ENCODE assay signal across 26 cellular contexts in the genomic region with DNA sequence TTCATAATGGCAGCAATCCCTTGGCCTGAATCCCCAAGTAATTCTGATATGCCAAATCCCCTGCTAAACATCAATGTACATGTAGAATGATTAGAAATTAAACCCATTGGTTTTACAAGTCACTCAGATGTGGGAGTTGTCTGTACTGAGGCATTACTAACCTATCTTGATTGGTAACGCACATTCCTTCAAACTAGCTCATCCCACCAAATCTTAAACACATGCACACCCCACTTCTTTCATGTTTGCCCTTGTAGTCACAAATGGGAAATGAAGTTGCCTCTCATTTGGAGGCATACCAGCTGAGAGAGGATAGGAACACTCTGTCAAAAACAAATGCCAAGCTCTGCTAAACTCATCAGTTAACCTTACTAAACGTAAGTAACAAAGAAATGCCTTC. TPM values are rescaled to one million over a fixed set of nuclear protein-coding genes. Genes with fewer than 3 reads are reported as not detected.
DNase-seq lines count a peak whose midpoint lies in the region; ATAC-seq and TF ChIP-seq lines count a peak whose summit lies in the region.
"Had no signal": no experiment of that assay in that cellular context is flagged by ENCODE, and none has a peak within 500 bp of the region (broad histone marks: within the 10 kb centered on the region; RNA-seq: fewer than 3 reads in every experiment).

No MANE protein-coding gene starts in this region.

- no peak overlapping the region for H3K4me2 ChIP-seq in GM23338
- H3K4me2 ChIP-seq: BLaER1 had no signal

- H3K4me3 ChIP-seq in CD4-positive, alpha-beta memory T cell (ENCODE audit: low read length in 2 of 2) = no peak overlapping the region
- H3K4me3 ChIP-seq in GM23338 (no peak overlapping the region), astrocyte of the spinal cord (ENCODE audit: low read depth, low read length) (no peak overlapping the region)
- H3K4me3 ChIP-seq: BLaER1, gastrocnemius medialis, lower lobe of right lung, SK-N-MC, tibial nerve had no signal

- DNase-seq in CD4-positive, alpha-beta memory T cell = no peak
- DNase-seq in GM23338 (ENCODE audit: low spot score) (no peak), astrocyte of the spinal cord (ENCODE audit: low read depth, low spot score) (peak; percentile 3), non-pigmented ciliary epithelial cell (ENCODE audit: low read depth) (peak; percentile 26), NCI-H446 treated with DMSO at 0.1 percent for 48 hours (lab: John Stamatoyannopoulos, UW) (no peak), SK-N-DZ (ENCODE audit: low spot score) (no peak)
- DNase-seq: activated CD4-positive, alpha-beta T cell treated with anti-CD3 and anti-CD28 coated beads, Interleukin-2, amount 50 U/mL, for 4 hours; activated CD8-positive, alpha-beta memory T cell treated with anti-CD3 and anti-CD28 coated beads, Interleukin-2, amount 50 U/mL, for 4 hours; activated gamma-delta T cell treated with Interleukin-2 at 50 U/mL for 16 hours; amniotic stem cell; central memory CD4-positive, alpha-beta T cell; DND-41; gastrocnemius medialis; lower lobe of right lung; NCI-H1417; NK-92 treated with Interleukin-12 subunit alpha and Interleukin-12 subunit beta, amount 100 ng/mL, for 24 hours; occipital lobe; small intestine; stimulated activated naive CD4-positive, alpha-beta T cell treated with Interleukin-2 at 50 U/mL for 16 hours had no signal

- no peak overlapping the region for H2AFZ ChIP-seq in GM23338

- peaks cover 34% of the 10 kb centered on the region for H4K20me1 ChIP-seq in GM23338 (replicated peaks; ENCODE audit: insufficient read depth)

- ATAC-seq in GM23338 = no peak
- no peak for ATAC-seq in GM19397 (IDR thresholded peaks at IDR 0.05; ENCODE audit: unreplicated experiment)
- ATAC-seq: gastrocnemius medialis, lower lobe of right lung, Panc1, WTC11 had no signal

- no peak overlapping the region for H3K4me3 Mint-ChIP-seq in CD4-positive, alpha-beta memory T cell
- H3K4me3 Mint-ChIP-seq in GM23338 = no peak overlapping the region
- H3K4me3 Mint-ChIP-seq: IgD-negative memory B cell, WTC11 had no signal

- peak overlapping the region in 4 of 7 donors; percentile 9 to 68 (median 22) for H3K27ac Mint-ChIP-seq in CD4-positive, alpha-beta memory T cell
- H3K27ac Mint-ChIP-seq in GM23338 = no peak overlapping the region

- no peaks in the 10 kb centered on the region for H3K4me1 ChIP-seq in CD4-positive, alpha-beta memory T cell (ENCODE audit: insufficient read depth, low read length)
- no peaks in the 10 kb centered on the region for H3K4me1 ChIP-seq in GM23338 (ENCODE audit: insufficient read depth)
- H3K4me1 ChIP-seq: BLaER1, gastrocnemius medialis, lower lobe of right lung, tibial nerve had no signal

- no peaks in the 10 kb centered on the region for H3K9me3 ChIP-seq in CD4-positive, alpha-beta memory T cell (ENCODE audit: control insufficient read depth in 1 of 2, low read length in 2 of 2)
- H3K9me3 ChIP-seq: BLaER1, gastrocnemius medialis, lower lobe of right lung, tibial nerve had no signal

- peaks cover 42 to 80% of the 10 kb centered on the region in 2 donors for H3K36me3 Mint-ChIP-seq in CD4-positive, alpha-beta memory T cell
- H3K36me3 Mint-ChIP-seq in GM23338 (ENCODE audit: low read depth) = peaks cover 83% of the 10 kb centered on the region

- peaks cover 78% of the 10 kb centered on the region for H3K36me3 ChIP-seq in CD4-positive, alpha-beta memory T cell (ENCODE audit: insufficient read depth, low read length)
- H3K36me3 ChIP-seq in GM23338 (ENCODE audit: insufficient read depth) = peaks cover 78% of the 10 kb centered on the region

- H3K4me1 Mint-ChIP-seq in CD4-positive, alpha-beta memory T cell = peaks cover 4 to 18% (median 13%) of the 10 kb centered on the region in 4 donors
- no peaks in the 10 kb centered on the region for H3K4me1 Mint-ChIP-seq in GM23338
- H3K4me1 Mint-ChIP-seq: WTC11 had no signal

- H3K27ac ChIP-seq in CD4-positive, alpha-beta memory T cell (ENCODE audit: low read depth, low read length) = no peak overlapping the region
- peak overlapping the region; percentile 50; the same call in 1 of the 2 replicates for H3K27ac ChIP-seq in GM23338 (ENCODE audit: low read depth)
- H3K27ac ChIP-seq: BLaER1, gastrocnemius medialis, lower lobe of right lung, SK-N-MC, tibial nerve had no signal

- H3K27me3 ChIP-seq in CD4-positive, alpha-beta memory T cell (ENCODE audit: insufficient read depth, low read length) = no peaks in the 10 kb centered on the region
- no peaks in the 10 kb centered on the region for H3K27me3 ChIP-seq in GM23338 (ENCODE audit: insufficient read depth)
- H3K27me3 ChIP-seq: BLaER1, gastrocnemius medialis, tibial nerve had no signal

- H3K9me3 Mint-ChIP-seq in CD4-positive, alpha-beta memory T cell = no peaks in the 10 kb centered on the region
- no peaks in the 10 kb centered on the region for H3K9me3 Mint-ChIP-seq in GM23338
- H3K9me3 Mint-ChIP-seq: IgD-negative memory B cell, WTC11 had no signal

- H3F3A ChIP-seq in GM23338 (replicated peaks; ENCODE audit: low read depth) = 0 out of 2 replicates have a peak, but pooled peaks cover 5% of the 10 kb centered on the region

- no peaks in the 10 kb centered on the region for H3K27me3 Mint-ChIP-seq in CD4-positive, alpha-beta memory T cell
- H3K27me3 Mint-ChIP-seq in GM23338 (ENCODE audit: insufficient read depth, low read depth, poor library complexity) = no peaks in the 10 kb centered on the region
- H3K27me3 Mint-ChIP-seq: IgD-negative memory B cell had no signal

- H3K79me2 ChIP-seq in GM23338 (replicated peaks; ENCODE audit: insufficient read depth) = peaks cover 7% of the 10 kb centered on the region; the same call in 1 of the 2 replicates

- H3K9me2 ChIP-seq in GM23338 (ENCODE audit: insufficient read depth) = no peaks in the 10 kb centered on the region

- TF ChIP-seq CTCF in GM23338 (conservative IDR thresholded peaks at IDR 0.05; ENCODE audit: low read depth in 2 of 2) (no peak), astrocyte of the spinal cord (IDR thresholded peaks at IDR 0.05; ENCODE audit: low read depth, low read length) (no peak)

- CTCF ChIA-PET in CD4-positive, alpha-beta memory T cell (lab: Charles Lee; ENCODE audit: partially characterized antibody) = interaction anchor here (1.1 kb wide), 1 partner anchor 44 kb away, joined by 3 read pairs; no protein-coding TSS in a partner anchor

- intact Hi-C loops in CD4-positive, alpha-beta memory T cell (cut with micrococcal nuclease) = no loop called here

- in situ Hi-C loops in astrocyte of the spinal cord (cut with HindIII; ENCODE audit: low sequenced_read_pairs) = no loop called here

- POLR2A ChIA-PET in CD4-positive, alpha-beta memory T cell (lab: Charles Lee; ENCODE audit: partially characterized antibody) = no interaction called here

TF ChIP-seq in GM23338, 12 proteins besides CTCF, POLR2A, EP300 and RAD21 (continues in another document):
- TF ChIP-seq, protein P1, sequence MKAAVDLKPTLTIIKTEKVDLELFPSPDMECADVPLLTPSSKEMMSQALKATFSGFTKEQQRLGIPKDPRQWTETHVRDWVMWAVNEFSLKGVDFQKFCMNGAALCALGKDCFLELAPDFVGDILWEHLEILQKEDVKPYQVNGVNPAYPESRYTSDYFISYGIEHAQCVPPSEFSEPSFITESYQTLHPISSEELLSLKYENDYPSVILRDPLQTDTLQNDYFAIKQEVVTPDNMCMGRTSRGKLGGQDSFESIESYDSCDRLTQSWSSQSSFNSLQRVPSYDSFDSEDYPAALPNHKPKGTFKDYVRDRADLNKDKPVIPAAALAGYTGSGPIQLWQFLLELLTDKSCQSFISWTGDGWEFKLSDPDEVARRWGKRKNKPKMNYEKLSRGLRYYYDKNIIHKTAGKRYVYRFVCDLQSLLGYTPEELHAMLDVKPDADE (IDR thresholded peaks at IDR 0.05) = no peak
- no peak for TF ChIP-seq EZH2 (IDR thresholded peaks at IDR 0.05; ENCODE audit: low read depth, unreplicated experiment)
- TF ChIP-seq JUNB (IDR thresholded peaks at IDR 0.05; ENCODE audit: unreplicated experiment) = no peak
- TF ChIP-seq STAT1 (IDR thresholded peaks at IDR 0.05; ENCODE audit: unreplicated experiment) = no peak
- no peak for TF ChIP-seq ZNF331 (CRISPR knock-in tag; IDR thresholded peaks at IDR 0.05; ENCODE audit: low read depth)
- TF ChIP-seq NANOG (IDR thresholded peaks at IDR 0.05; ENCODE audit: borderline replicate concordance) = no peak
- TF ChIP-seq EZH2phosphoT487 (IDR thresholded peaks at IDR 0.05; ENCODE audit: unreplicated experiment) = no peak

RNA-seq across cellular contexts. Expression of a gene that starts 29.1 kb away (rescaled TPM):
- 100 to 1,000 TPM; 448 to 449 TPM for total RNA-seq in CD4-positive, alpha-beta memory T cell
- polyA plus RNA-seq in CD4-positive, alpha-beta memory T cell = 10 to 100 TPM; 32.2 to 38.0 TPM
- 129 and 131 TPM in 2 replicates for total RNA-seq in GM23338 (2014; rRNA removed; shearing (Covaris generic))
- polyA plus RNA-seq in GM23338 (2016; fragmentation: Nextera tagmentation; extraction: Ambion mirVana) = 31.4 and 42.3 TPM in 2 replicates
- 56.0 and 69.5 TPM in 2 replicates for polyA plus RNA-seq in SK-N-DZ (2014; cell fraction: cytosol; rRNA removed)
- polyA plus RNA-seq in SK-N-DZ (2014; cell fraction: nucleus; rRNA removed) = 1,321 and 1,453 TPM in 2 replicates

RNA-seq across cellular contexts. Expression of a gene that starts 50.7 kb away (rescaled TPM):
- total RNA-seq in CD4-positive, alpha-beta memory T cell = 10 to 100 TPM; 13.0 to 16.4 TPM
- 1 to 10 TPM; 1.5 to 2.6 TPM for polyA plus RNA-seq in CD4-positive, alpha-beta memory T cell
- total RNA-seq in GM23338 (2014; rRNA removed; shearing (Covaris generic)) = 9.7 and 17.0 TPM in 2 replicates
- polyA plus RNA-seq in GM23338 (2016; fragmentation: Nextera tagmentation; extraction: Ambion mirVana) = 6.2 and 11.7 TPM in 2 replicates
- polyA plus RNA-seq in SK-N-DZ (2014; cell fraction: cytosol; rRNA removed) = 12.6 and 13.9 TPM in 2 replicates
- 141 and 171 TPM in 2 replicates for polyA plus RNA-seq in SK-N-DZ (2014; cell fraction: nucleus; rRNA removed)

RNA-seq across cellular contexts. Expression of a gene that starts 54.0 kb away (rescaled TPM):
- total RNA-seq in CD4-positive, alpha-beta memory T cell = 100 to 1,000 TPM; 128 to 134 TPM
- polyA plus RNA-seq in CD4-positive, alpha-beta memory T cell = 10 to 100 TPM in 1 of 2 donors, 1 to 10 TPM in 1; 7.0 to 25.9 TPM
- total RNA-seq in GM23338 (2014; rRNA removed; shearing (Covaris generic)) = 68.4 and 73.0 TPM in 2 replicates
- 22.6 and 24.3 TPM in 2 replicates for polyA plus RNA-seq in GM23338 (2016; fragmentation: Nextera tagmentation; extraction: Ambion mirVana)
- polyA plus RNA-seq in SK-N-DZ (2014; cell fraction: cytosol; rRNA removed) = 22.4 and 23.1 TPM in 2 replicates
- 8.6 and 18.7 TPM in 2 replicates for polyA plus RNA-seq in SK-N-DZ (2014; cell fraction: nucleus; rRNA removed)

Comparison
In these comparisons a context has a peak if more than half of its experiments do, and no peak if none do; other contexts are left out.
1. DNase-seq: peak in astrocyte of the spinal cord (single experiment) and non-pigmented ciliary epithelial cell (single experiment); none in CD4-positive, alpha-beta memory T cell (0 of 5), GM23338 (single experiment), NCI-H446 treated with DMSO at 0.1 percent for 48 hours (single experiment) and SK-N-DZ (single experiment).